ENCODE assay signal across 19 cellular contexts in genomic region chr5:40626834-40627233, GRCh38. TPM values are rescaled to one million over a fixed set of nuclear protein-coding genes. Genes with fewer than 3 reads are reported as not detected.
DNase-seq lines count a peak whose midpoint lies in the region; ATAC-seq and TF ChIP-seq lines count a peak whose summit lies in the region.
"Had no signal": no experiment of that assay in that cellular context is flagged by ENCODE, and none has a peak within 500 bp of the region (broad histone marks: within the 10 kb centered on the region; RNA-seq: fewer than 3 reads in every experiment).

No MANE protein-coding gene starts in this region.

- intact Hi-C loops in IMR-90 (cut with micrococcal nuclease) (no loop called here), mucosa of descending colon (cut with DNase I, micrococcal nuclease) (no loop called here)

- WGBS in IMR-90 (ENCODE audit: extremely low coverage in 2 of 2, insufficient read length in 1 of 2), 2 experiments = no CpG with 5 or more reads among the region's 2 CpGs

- no peaks in the 10 kb centered on the region for H3K36me3 ChIP-seq in IMR-90 (ENCODE audit: control insufficient read depth, insufficient read depth, low read length)
- no peaks in the 10 kb centered on the region for H3K36me3 ChIP-seq in mucosa of descending colon (ENCODE audit: low read depth)
- H3K36me3 ChIP-seq: BLaER1 had no signal

- DNase-seq in IMR-90 = no peak
- peak; percentile 23 for DNase-seq in glomerular visceral epithelial cell (ENCODE audit: extremely low spot score)
- no peak for DNase-seq in mucosa of descending colon
- no peak for DNase-seq in NCI-H345 (lab: John Stamatoyannopoulos, UW)
- DNase-seq in AG20443 (ENCODE audit: low spot score) = no peak
- DNase-seq in coronary artery (ENCODE audit: low spot score) = no peak
- DNase-seq: Caco-2; CD4-positive, CD25-positive, alpha-beta regulatory T cell; CD8-positive, alpha-beta T cell; DMS 273 treated with DMSO at 0.1 percent for 48 hours; DMS79; EL; GDM1; GM23248; H7; HCEC 1CT had no signal

- H3K56ac ChIP-seq in IMR-90 (ENCODE audit: extremely low read depth, insufficient read depth, low read length) = no peak overlapping the region

- H3K18ac ChIP-seq in IMR-90 (ENCODE audit: low read depth, low read length) = no peak overlapping the region

- H2BK120ac ChIP-seq in IMR-90 (ENCODE audit: low read depth, low read length) = no peak overlapping the region

- H2AK9ac ChIP-seq in IMR-90 (replicated peaks; ENCODE audit: low read depth, low read length, poor library complexity) = no peak overlapping the region

- 0 out of 2 replicates have a peak overlapping the region, but pooled peaks have one; percentile 10 for H3K4ac ChIP-seq in IMR-90 (ENCODE audit: low read depth, low read length)

- no peaks in the 10 kb centered on the region for H3K27me3 ChIP-seq in IMR-90 (ENCODE audit: control insufficient read depth, insufficient read depth, low read length)
- H3K27me3 ChIP-seq: BLaER1 had no signal

- H3K4me1 ChIP-seq in IMR-90 (ENCODE audit: control insufficient read depth, insufficient read depth, low read length) (peaks cover 4% of the 10 kb centered on the region; the same call in 1 of the 2 replicates), mucosa of descending colon (ENCODE audit: low read depth) (no peaks in the 10 kb centered on the region)
- H3K4me1 ChIP-seq: Caco-2 had no signal

- TF ChIP-seq POLR2A in IMR-90 (IDR thresholded peaks at IDR 0.05; ENCODE audit: low read depth, low read length) = no peak

- no peak overlapping the region for H3K14ac ChIP-seq in IMR-90 (replicated peaks; ENCODE audit: low read depth, low read length)

- no peak overlapping the region for H4K91ac ChIP-seq in IMR-90 (ENCODE audit: insufficient read depth, low read depth, low read length)

- no peaks in the 10 kb centered on the region for H3K79me1 ChIP-seq in IMR-90 (ENCODE audit: low read depth in 1 of 2, low read length in 2 of 2)

- H2BK5ac ChIP-seq in IMR-90 (ENCODE audit: low read depth, low read length, poor library complexity, severe bottlenecking) = no peak overlapping the region

- H3K23ac ChIP-seq in IMR-90 (ENCODE audit: low read depth, low read length) = no peak overlapping the region

- no peak overlapping the region for H3K4me3 ChIP-seq in IMR-90 (ENCODE audit: insufficient read depth, low read depth, low read length)
- no peak overlapping the region for H3K4me3 ChIP-seq in mucosa of descending colon
- no peak overlapping the region for H3K4me3 ChIP-seq in coronary artery
- H3K4me3 ChIP-seq: BLaER1, GM12878, GM23248 had no signal

- CTCF ChIA-PET in IMR-90 (lab: Yijun Ruan, JAX) = no interaction called here

- H2BK15ac ChIP-seq in IMR-90 (ENCODE audit: low read depth, low read length) = no peak overlapping the region

- no peak overlapping the region for H2AFZ ChIP-seq in IMR-90 (replicated peaks; ENCODE audit: low read length, poor library complexity)

- H2AK5ac ChIP-seq in IMR-90 (ENCODE audit: low read depth, low read length) = no peak overlapping the region

- TF ChIP-seq CTCF in IMR-90 (conservative IDR thresholded peaks at IDR 0.05; ENCODE audit: low read depth, low read length) = no peak
- TF ChIP-seq CTCF in mucosa of descending colon (IDR thresholded peaks at IDR 0.05) = no peak
- TF ChIP-seq CTCF in coronary artery (IDR thresholded peaks at IDR 0.05) = no peak

- no peaks in the 10 kb centered on the region for H3K9me1 ChIP-seq in IMR-90 (ENCODE audit: insufficient read depth, low read length)

- H3K4me2 ChIP-seq in IMR-90 (ENCODE audit: low read depth, low read length) = no peak overlapping the region
- H3K4me2 ChIP-seq: BLaER1 had no signal

- no peak overlapping the region for H2BK20ac ChIP-seq in IMR-90 (ENCODE audit: low read depth, low read length)

- in situ Hi-C loops in IMR-90 (cut with MboI; ENCODE audit: low sequenced_read_pairs) = no loop called here

- H3K27ac ChIP-seq in IMR-90 (ENCODE audit: insufficient read depth, low read length) (no peak overlapping the region), coronary artery (no peak overlapping the region)
- H3K27ac ChIP-seq: BLaER1, C4-2B, GM23248 had no signal

- no peaks in the 10 kb centered on the region for H4K20me1 ChIP-seq in IMR-90 (ENCODE audit: insufficient read depth, low read length)
- H4K20me1 ChIP-seq: BLaER1 had no signal

- no peak overlapping the region for H4K5ac ChIP-seq in IMR-90 (ENCODE audit: low read depth, low read length)

- BruUV-seq in IMR-90 (replicated peaks; lab: Mats Ljungman, UMichigan) = no TSS peak

- POLR2A ChIA-PET in IMR-90 (lab: Charles Lee; ENCODE audit: unreplicated experiment) = no interaction called here

- ATAC-seq in IMR-90 (ENCODE audit: low read depth) (no peak), mucosa of descending colon (peak; percentile 22)
- ATAC-seq: CD8-positive, alpha-beta T cell; GM12878 had no signal

- H4K8ac ChIP-seq in IMR-90 (ENCODE audit: low read depth in 2 of 2, low read length in 2 of 2) = no peak overlapping the region

- H3K9me3 ChIP-seq in IMR-90 (ENCODE audit: control insufficient read depth, insufficient read depth, low read length) = no peaks in the 10 kb centered on the region
- no peaks in the 10 kb centered on the region for H3K9me3 ChIP-seq in mucosa of descending colon
- H3K9me3 ChIP-seq: BLaER1, Caco-2 had no signal

- dilution Hi-C loops in IMR-90 (cut with HindIII; ENCODE audit: low sequenced_read_pairs, unreplicated experiment) = no loop called here

- no peak for TF ChIP-seq RAD21 in IMR-90 (IDR thresholded peaks at IDR 0.05; ENCODE audit: low read length)

- H3K9ac ChIP-seq in IMR-90 (ENCODE audit: low read depth, low read length) = no peak overlapping the region
- H3K9ac ChIP-seq: BLaER1, GM23248 had no signal

TF ChIP-seq in IMR-90, 13 proteins besides CTCF, POLR2A, EP300 and RAD21:
- TF ChIP-seq CHD1 (IDR thresholded peaks at IDR 0.05; ENCODE audit: low read depth, low read length) = no peak
- TF ChIP-seq BHLHE40 (IDR thresholded peaks at IDR 0.05; ENCODE audit: low read depth, low read length) = no peak
- no peak for TF ChIP-seq CEBPB (IDR thresholded peaks at IDR 0.05; ENCODE audit: low read depth, low read length)
- no peak for TF ChIP-seq RCOR1 (IDR thresholded peaks at IDR 0.05; ENCODE audit: insufficient replicate concordance, low read length)
- no peak for TF ChIP-seq ELK1 (IDR thresholded peaks at IDR 0.05; ENCODE audit: borderline replicate concordance, low read depth, low read length)
- TF ChIP-seq MAZ (IDR thresholded peaks at IDR 0.05; ENCODE audit: borderline replicate concordance, low read depth, low read length) = no peak
- no peak for TF ChIP-seq USF2 (IDR thresholded peaks at IDR 0.05; ENCODE audit: low read depth, low read length)
- TF ChIP-seq RFX5 (IDR thresholded peaks at IDR 0.05; ENCODE audit: low read depth, low read length) = no peak
- TF ChIP-seq NFE2L2 (IDR thresholded peaks at IDR 0.05; ENCODE audit: low read depth, low read length) = no peak
- no peak for TF ChIP-seq FOS (IDR thresholded peaks at IDR 0.05; ENCODE audit: low read depth, low read length)
- no peak for TF ChIP-seq MXI1 (IDR thresholded peaks at IDR 0.05; ENCODE audit: borderline replicate concordance, low read depth, low read length)

RNA-seq across cellular contexts. Expression of gene PTGER4, which starts 52.9 kb away (rescaled TPM):
- 7.9 and 10.6 TPM in 2 replicates for total RNA-seq in IMR-90 (2012; rRNA removed)
- 10.1 and 15.4 TPM in 2 replicates for polyA plus RNA-seq in IMR-90 (2012; rRNA removed)
- polyA plus RNA-seq in IMR-90 (2012; cell fraction: cytosol; rRNA removed) = 9.9 and 20.9 TPM in 2 replicates
- 11.4 and 25.1 TPM in 2 replicates for polyA plus RNA-seq in IMR-90 (2012; cell fraction: nucleus; rRNA removed; ENCODE audit: low replicate concordance)
- 10 to 100 TPM; 38.5 to 58.4 (median 50.8) TPM for total RNA-seq in mucosa of descending colon
- total RNA-seq: GM23248 had no signal
